ENCODE assay signal across 25 cellular contexts in the genomic region with DNA sequence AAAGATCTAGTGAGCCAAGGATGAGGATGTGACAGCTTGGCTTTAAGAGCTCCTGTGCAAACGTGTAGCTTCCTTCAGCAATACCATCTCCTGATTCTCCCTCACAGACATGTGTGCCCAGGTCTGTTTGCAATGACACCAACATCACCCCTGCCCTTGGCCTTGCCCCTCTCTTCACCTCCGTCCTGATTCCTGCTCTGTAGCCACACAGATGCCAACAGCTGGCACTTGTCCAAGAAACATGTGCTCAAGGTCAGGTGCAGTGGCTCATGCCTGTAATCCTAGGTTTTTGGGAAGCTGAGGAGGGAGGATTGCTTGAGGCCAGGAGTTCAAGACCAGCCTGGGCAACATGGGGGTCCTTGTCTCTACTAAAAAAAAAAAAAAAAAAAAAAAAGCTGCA.
"Had no signal": no experiment of that assay in that cellular context is flagged by ENCODE, and none has a peak within 500 bp of the region (broad histone marks: within the 10 kb centered on the region; RNA-seq: fewer than 3 reads in every experiment).

No MANE protein-coding gene starts in this region.

- ATAC-seq: activated CD8-positive, alpha-beta memory T cell treated with anti-CD3 and anti-CD28 coated beads, Interleukin-2, amount 10 ng/mL, durations not matched to agents 7 days and 5 days; activated naive CD4-positive, alpha-beta T cell treated with anti-CD3 and anti-CD28 coated beads, Interleukin-2, amount 50 U/mL, for 72 hours; activated naive CD8-positive, alpha-beta T cell treated with anti-CD3 and anti-CD28 coated beads, Interleukin-2, amount 50 U/mL, for 24 hours; PC-3; T-helper 17 cell had no signal

- DNase-seq: activated B cell treated with CpG ODN at 0.5 μM for 24 hours; activated CD4-positive, alpha-beta T cell treated with anti-CD3 and anti-CD28 coated beads for 1 hour; activated CD4-positive, alpha-beta T cell treated with anti-CD3 and anti-CD28 coated beads, Interleukin-2, amount 10 ng/mL, durations not matched to agents 24 days and 14 days; activated CD4-positive, alpha-beta T cell treated with anti-CD3 and anti-CD28 coated beads, Interleukin-2, amount 50 U/mL, for 48 hours; activated CD8-positive, alpha-beta memory T cell treated with anti-CD3 and anti-CD28 coated beads, Interleukin-2, amount 10 ng/mL, durations not matched to agents 7 days and 5 days; activated effector memory CD4-positive, alpha-beta T cell treated with anti-CD3 and anti-CD28 coated beads, Interleukin-2, amount 50 U/mL, for 16 hours; activated naive CD4-positive, alpha-beta T cell treated with Interleukin-2 at 50 U/mL for 16 hours; activated naive CD8-positive, alpha-beta T cell treated with anti-CD3 and anti-CD28 coated beads, Interleukin-2, amount 50 U/mL, for 24 hours; activated T-cell treated with anti-CD3 and anti-CD28 coated beads, Interleukin-2, amount 50 U/mL, for 24 hours; amniotic stem cell; cortex of kidney; KG1; NCI-H1048; NCI-H1417 treated with DMSO at 0.1 percent for 48 hours; NCI-H1694; NCI-H2081; NCI-H2227 treated with DMSO at 0.1 percent for 48 hours; NCI-H446 treated with DMSO at 0.1 percent for 48 hours; NCI-H524 treated with DMSO at 0.1 percent for 48 hours; NCI-H774; PC-3; SIG-M5; T-helper 17 cell; T-helper 9 cell had no signal
